13 cellular contexts compared by ENCODE assay signal in genomic region chr1:156012051-156012817, GRCh38. TPM values are rescaled to one million over a fixed set of nuclear protein-coding genes. Genes with fewer than 3 reads are reported as not detected.
DNase-seq lines count a peak whose midpoint lies in the region; ATAC-seq and TF ChIP-seq lines count a peak whose summit lies in the region.
"Had no signal": no experiment of that assay in that cellular context is flagged by ENCODE, and none has a peak within 500 bp of the region (broad histone marks: within the 10 kb centered on the region; RNA-seq: fewer than 3 reads in every experiment).

No MANE protein-coding gene starts in this region.

- H3K9me2 ChIP-seq in SK-N-SH, result no peaks in the 10 kb centered on the region

- ATAC-seq in GM18909 (IDR thresholded peaks at IDR 0.05; ENCODE audit: poor library complexity, unreplicated experiment) (peak; percentile 80), GM21825 (IDR thresholded peaks at IDR 0.05; ENCODE audit: unreplicated experiment) (peak; percentile 62), HG03460 (IDR thresholded peaks at IDR 0.05; ENCODE audit: unreplicated experiment) (peak; percentile 78)

- CTCF ChIA-PET in CD8-positive, alpha-beta memory T cell (lab: Charles Lee), result no interaction called here
- CTCF ChIA-PET in SK-N-SH (lab: Yijun Ruan, JAX), result interaction anchor here (0.9 to 2.1 kb wide), 5 partner anchors 22 to 51 kb away, joined by 3 to 8 read pairs (median 4); partner anchors contain the start of genes LAMTOR2 and UBQLN4

- H3K27ac ChIP-seq in CD8-positive, alpha-beta memory T cell (ENCODE audit: low read depth, low read length), result no peak overlapping the region
- no peak overlapping the region for H3K27ac ChIP-seq in SK-N-SH (ENCODE audit: low read depth in 2 of 2, low read length in 1 of 2)

- no peaks in the 10 kb centered on the region for H3K4me1 ChIP-seq in CD8-positive, alpha-beta memory T cell (ENCODE audit: insufficient read depth, low read length)
- peaks cover 0 to 5% of the 10 kb centered on the region in 2 experiments; a peak in 1 of 4 replicates for H3K4me1 ChIP-seq in SK-N-SH (ENCODE audit: control insufficient read depth in 1 of 2, insufficient read depth in 2 of 2, low read depth in 1 of 2, low read length in 1 of 2)

- H3K9ac ChIP-seq in SK-N-SH, result no peak overlapping the region

- H3K79me2 ChIP-seq in SK-N-SH (ENCODE audit: insufficient read depth), result peaks cover 27% of the 10 kb centered on the region

- no peaks in the 10 kb centered on the region for H3K27me3 Mint-ChIP-seq in CD8-positive, alpha-beta memory T cell
- H3K27me3 Mint-ChIP-seq: activated naive CD4-positive, alpha-beta T cell treated with anti-CD3 and anti-CD28 coated beads, Interleukin-2, amount 50 U/mL, for 24 hours had no signal

- peaks cover 12 to 73% (median 23%) of the 10 kb centered on the region in 3 donors for H3K36me3 Mint-ChIP-seq in CD8-positive, alpha-beta memory T cell

- POLR2A ChIA-PET in CD8-positive, alpha-beta memory T cell (lab: Charles Lee), result no interaction called here
- POLR2A ChIA-PET in SK-N-SH (lab: Yijun Ruan, JAX), result no interaction called here

- H3K4me2 ChIP-seq in SK-N-SH, result no peak overlapping the region

- H3K4me3 Mint-ChIP-seq in CD8-positive, alpha-beta memory T cell, result no peak overlapping the region
- H3K4me3 Mint-ChIP-seq: activated naive CD4-positive, alpha-beta T cell treated with anti-CD3 and anti-CD28 coated beads, Interleukin-2, amount 50 U/mL, for 24 hours had no signal

- H4K20me1 ChIP-seq in SK-N-SH (ENCODE audit: insufficient read depth), result peaks cover 5% of the 10 kb centered on the region

- no peak for TF ChIP-seq RAD21 in SK-N-SH (IDR thresholded peaks at IDR 0.05; ENCODE audit: low read length)

- H3K9me3 ChIP-seq in CD8-positive, alpha-beta memory T cell (ENCODE audit: low read length), result no peaks in the 10 kb centered on the region
- no peaks in the 10 kb centered on the region for H3K9me3 ChIP-seq in SK-N-SH

- peaks cover 66% of the 10 kb centered on the region for H3F3A ChIP-seq in SK-N-SH (replicated peaks; ENCODE audit: insufficient read depth)

- H3K27ac Mint-ChIP-seq in CD8-positive, alpha-beta memory T cell, result peak overlapping the region in 5 of 8 donors; percentile 29 to 78 (median 52)
- H3K27ac Mint-ChIP-seq: activated naive CD4-positive, alpha-beta T cell treated with anti-CD3 and anti-CD28 coated beads, Interleukin-2, amount 50 U/mL, for 24 hours had no signal

- H3K9me3 Mint-ChIP-seq in CD8-positive, alpha-beta memory T cell, result no peaks in the 10 kb centered on the region
- H3K9me3 Mint-ChIP-seq: activated naive CD4-positive, alpha-beta T cell treated with anti-CD3 and anti-CD28 coated beads, Interleukin-2, amount 50 U/mL, for 24 hours had no signal

- no peak for TF ChIP-seq EP300 in SK-N-SH (IDR thresholded peaks at IDR 0.05; ENCODE audit: borderline replicate concordance in 1 of 2, low read depth in 1 of 2, low read length in 1 of 2)

- 90% methylated on average over 4 of the region's 4 CpGs for WGBS in SK-N-SH (ENCODE audit: low lambda C conversion rate)

- H3K4me1 Mint-ChIP-seq in CD8-positive, alpha-beta memory T cell, result peaks cover 19 to 29% (median 22%) of the 10 kb centered on the region in 3 donors

- DNase-seq in CD8-positive, alpha-beta memory T cell, result no peak
- DNase-seq in COLO668 (lab: John Stamatoyannopoulos, UW; ENCODE audit: unreplicated experiment) (no peak), dedifferentiated amniotic fluid mesenchymal stem cell (ENCODE audit: extremely low spot score) (no peak), cerebellar cortex (ENCODE audit: low spot score) (no peak), SK-N-SH (no peak)
- DNase-seq: activated CD4-positive, CD25-positive, alpha-beta regulatory T cell treated with anti-CD3 and anti-CD28 coated beads, Interleukin-2, amount 50 U/mL, for 72 hours; GDM1; mesendoderm; NCI-H1694 had no signal

- H2AFZ ChIP-seq in SK-N-SH (ENCODE audit: low read depth), result no peak overlapping the region

- H3K36me3 ChIP-seq in CD8-positive, alpha-beta memory T cell (ENCODE audit: insufficient read depth, low read length), result peaks cover 46% of the 10 kb centered on the region
- H3K36me3 ChIP-seq in SK-N-SH (replicated peaks in 1 of 2; ENCODE audit: control insufficient read depth in 1 of 2, insufficient read depth in 2 of 2, low read length in 1 of 2), result peaks cover 61 to 75% of the 10 kb centered on the region in 2 experiments

- no peak for TF ChIP-seq CTCF in SK-N-SH (IDR thresholded peaks at IDR 0.05)

- H3K4me3 ChIP-seq in CD8-positive, alpha-beta memory T cell (ENCODE audit: low read length), result no peak overlapping the region
- H3K4me3 ChIP-seq in SK-N-SH (ENCODE audit: low read depth in 2 of 2, low read length in 1 of 2), result no peak overlapping the region

- no peaks in the 10 kb centered on the region for H3K27me3 ChIP-seq in CD8-positive, alpha-beta memory T cell (ENCODE audit: insufficient read depth, low read length, poor library complexity, severe bottlenecking)
- no peaks in the 10 kb centered on the region for H3K27me3 ChIP-seq in SK-N-SH (ENCODE audit: insufficient read depth)

TF ChIP-seq in SK-N-SH, 30 proteins besides CTCF, POLR2A, EP300 and RAD21:
- TF ChIP-seq CHD2 (IDR thresholded peaks at IDR 0.05; ENCODE audit: low read length, partially characterized antibody) (no peak), TEAD4 (IDR thresholded peaks at IDR 0.05; ENCODE audit: borderline replicate concordance, insufficient read depth) (no peak), MEF2A (IDR thresholded peaks at IDR 0.05; ENCODE audit: borderline replicate concordance, low read depth) (no peak), POLR2AphosphoS5 (IDR thresholded peaks at IDR 0.05; ENCODE audit: low read depth, low read length) (no peak), FOXJ3 (CRISPR knock-in tag; IDR thresholded peaks at IDR 0.05) (no peak), FOXM1 (IDR thresholded peaks at IDR 0.05; ENCODE audit: low read depth) (no peak), ELF1 (IDR thresholded peaks at IDR 0.05) (no peak), TCF12 (IDR thresholded peaks at IDR 0.05) (no peak), MAX (IDR thresholded peaks at IDR 0.05; ENCODE audit: low read depth) (no peak), FOSL2 (IDR thresholded peaks at IDR 0.05; ENCODE audit: borderline replicate concordance, low read depth) (no peak), SIN3A (IDR thresholded peaks at IDR 0.05; ENCODE audit: borderline replicate concordance, low read depth, low read length) (no peak)

RNA-seq across cellular contexts. Expression of gene SSR2, which starts 8.5 kb away (rescaled TPM):
- 100 to 1,000 TPM; 187 to 190 TPM for total RNA-seq in CD8-positive, alpha-beta memory T cell
- polyA plus RNA-seq in CD8-positive, alpha-beta memory T cell, result 380 TPM
- polyA plus RNA-seq in SK-N-SH (2012; rRNA removed), result 1,136 and 1,763 TPM in 2 replicates
- polyA plus RNA-seq in SK-N-SH (2012; cell fraction: cytosol; rRNA removed), result 1,047 and 1,419 TPM in 2 replicates
- 443 and 564 TPM in 2 replicates for polyA plus RNA-seq in SK-N-SH (2012; cell fraction: nucleus; rRNA removed)

RNA-seq across cellular contexts. Expression of gene ARHGEF2, which starts 33.9 kb away (rescaled TPM):
- total RNA-seq in CD8-positive, alpha-beta memory T cell, result 100 to 1,000 TPM; 168 to 176 TPM
- 18.8 TPM for polyA plus RNA-seq in CD8-positive, alpha-beta memory T cell
- 32.4 and 50.8 TPM in 2 replicates for polyA plus RNA-seq in SK-N-SH (2012; rRNA removed)
- polyA plus RNA-seq in SK-N-SH (2012; cell fraction: cytosol; rRNA removed), result 36.5 and 37.6 TPM in 2 replicates
- 165 and 188 TPM in 2 replicates for polyA plus RNA-seq in SK-N-SH (2012; cell fraction: nucleus; rRNA removed)

RNA-seq across cellular contexts. Expression of gene UBQLN4, which starts 41.4 kb away (rescaled TPM):
- total RNA-seq in CD8-positive, alpha-beta memory T cell, result 10 to 100 TPM; 59.4 to 61.9 TPM
- polyA plus RNA-seq in CD8-positive, alpha-beta memory T cell, result 15.6 TPM
- polyA plus RNA-seq in SK-N-SH (2012; rRNA removed), result 37.0 and 45.6 TPM in 2 replicates
- 24.8 and 32.5 TPM in 2 replicates for polyA plus RNA-seq in SK-N-SH (2012; cell fraction: cytosol; rRNA removed)
- polyA plus RNA-seq in SK-N-SH (2012; cell fraction: nucleus; rRNA removed), result 62.8 and 69.2 TPM in 2 replicates

RNA-seq across cellular contexts. Expression of gene LAMTOR2, which starts 42.3 kb away (rescaled TPM):
- total RNA-seq in CD8-positive, alpha-beta memory T cell, result 10 to 100 TPM; 61.9 to 67.4 TPM
- 134 TPM for polyA plus RNA-seq in CD8-positive, alpha-beta memory T cell
- polyA plus RNA-seq in SK-N-SH (2012; rRNA removed), result 184 and 230 TPM in 2 replicates
- polyA plus RNA-seq in SK-N-SH (2012; cell fraction: cytosol; rRNA removed), result 164 and 185 TPM in 2 replicates
- polyA plus RNA-seq in SK-N-SH (2012; cell fraction: nucleus; rRNA removed), result 55.1 and 103 TPM in 2 replicates

RNA-seq across cellular contexts. Expression of gene RAB25, which starts 48.7 kb away (rescaled TPM):
- total RNA-seq in CD8-positive, alpha-beta memory T cell, result not detected
- polyA plus RNA-seq in CD8-positive, alpha-beta memory T cell, result 0.76 TPM
- polyA plus RNA-seq in SK-N-SH (2012; rRNA removed), result not detected in 2 replicates
- polyA plus RNA-seq in SK-N-SH (2012; cell fraction: cytosol; rRNA removed), result 0.17 TPM in 1 of 2 replicates, not detected in the other
- polyA plus RNA-seq in SK-N-SH (2012; cell fraction: nucleus; rRNA removed), result 0.17 and 0.33 TPM in 2 replicates
